In the genomic region with DNA sequence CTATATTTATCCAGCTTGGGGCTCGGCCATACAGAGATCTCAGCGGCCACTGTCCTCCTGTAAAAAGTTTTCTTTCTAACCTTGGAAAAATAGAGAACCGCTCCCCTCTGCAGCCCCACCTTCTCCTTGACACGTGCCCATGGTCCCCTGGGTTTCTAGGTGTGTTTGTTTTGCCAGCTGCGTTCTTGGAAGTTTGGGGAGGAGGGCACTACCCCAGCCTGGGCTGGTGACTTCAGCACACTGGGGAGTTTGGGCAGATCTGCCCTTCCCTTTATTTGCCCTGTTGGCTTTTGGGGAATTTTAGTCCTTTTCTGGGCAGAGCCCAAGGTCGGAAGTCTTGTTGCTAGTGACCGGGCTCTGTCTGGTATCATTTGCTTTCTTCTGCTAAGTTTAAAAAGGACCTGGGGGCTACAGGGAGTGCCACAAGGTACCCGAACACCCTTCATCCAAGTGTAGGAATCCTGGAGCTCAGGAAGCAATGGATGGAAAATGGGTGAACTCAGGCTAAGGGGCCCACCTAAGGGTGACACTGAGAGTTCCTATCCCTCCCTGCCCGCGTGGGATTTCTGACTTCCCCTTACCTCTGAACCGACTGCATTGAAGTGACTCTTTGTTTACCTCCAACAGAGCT, we compare ENCODE assay signal across 15 cellular contexts. TPM values are rescaled to one million over a fixed set of nuclear protein-coding genes. Genes with fewer than 3 reads are reported as not detected.
DNase-seq lines count a peak whose midpoint lies in the region; ATAC-seq and TF ChIP-seq lines count a peak whose summit lies in the region.
"Had no signal": no experiment of that assay in that cellular context is flagged by ENCODE, and none has a peak within 500 bp of the region (broad histone marks: within the 10 kb centered on the region; RNA-seq: fewer than 3 reads in every experiment).

No MANE protein-coding gene starts in this region.

- H3K9me2 ChIP-seq in PC-9 (ENCODE audit: insufficient read depth), result no peaks in the 10 kb centered on the region

- H3K9me3 ChIP-seq in PC-9 (ENCODE audit: insufficient read depth, low read depth), result no peaks in the 10 kb centered on the region
- H3K9me3 ChIP-seq in skeletal muscle tissue (ENCODE audit: control insufficient read depth in 3 of 3, low read length in 3 of 3), result no peaks in the 10 kb centered on the region
- H3K9me3 ChIP-seq: transverse colon had no signal

- BruUV-seq in PC-9 (replicated peaks; lab: Mats Ljungman, UMichigan), result no TSS peak

- no peaks in the 10 kb centered on the region for H4K20me1 ChIP-seq in PC-9 (ENCODE audit: insufficient read depth)

- H3K27ac ChIP-seq in PC-9 (no peak overlapping the region), foreskin keratinocyte (no peak overlapping the region), skeletal muscle tissue (ENCODE audit: low read depth, low read length) (peak overlapping the region; percentile 33)
- H3K27ac ChIP-seq: 22Rv1 had no signal

- DNase-seq in DMS 273 (lab: John Stamatoyannopoulos, UW; ENCODE audit: unreplicated experiment) (peak; percentile 31), DMS 273 treated with DMSO at 0.1 percent for 48 hours (lab: John Stamatoyannopoulos, UW) (no peak), PC-9 (peak in 1 of 2 experiments; percentile 43), foreskin keratinocyte (no peak), cerebellum (ENCODE audit: low spot score) (no peak), DMS53 (lab: John Stamatoyannopoulos, UW) (no peak)
- DNase-seq: C1 segment of cervical spinal cord, NCI-H2081 treated with DMSO at 0.1 percent for 48 hours, RPMI8226, T-helper 1 cell, transverse colon had no signal

- H3K27me3 ChIP-seq in PC-9 (ENCODE audit: insufficient read depth, low read depth), result peaks cover 11% of the 10 kb centered on the region; the same call in 1 of the 2 replicates
- peaks cover 82% of the 10 kb centered on the region for H3K27me3 ChIP-seq in foreskin keratinocyte
- H3K27me3 ChIP-seq in skeletal muscle tissue (ENCODE audit: control insufficient read depth in 3 of 3, insufficient read depth in 3 of 3, low read length in 3 of 3), result peaks cover 9 to 11% (median 9%) of the 10 kb centered on the region in 3 donors

- CTCF ChIA-PET in PC-9 (lab: Charles Lee), result interaction anchor here (0.6 kb wide), 2 partner anchors 91 to 1158 kb away, joined by 4 read pairs; no protein-coding TSS in a partner anchor

- peak; percentile 8 for ATAC-seq in foreskin keratinocyte
- ATAC-seq in GM21717 (IDR thresholded peaks at IDR 0.05; ENCODE audit: unreplicated experiment), result no peak

- H3K36me3 ChIP-seq in PC-9 (ENCODE audit: low read depth) (no peaks in the 10 kb centered on the region), skeletal muscle tissue (ENCODE audit: control insufficient read depth in 3 of 3, insufficient read depth in 3 of 3, low read length in 3 of 3) (no peaks in the 10 kb centered on the region)
- H3K36me3 ChIP-seq: transverse colon had no signal

- intact Hi-C loops in PC-9 (cut with micrococcal nuclease; ENCODE audit: unreplicated experiment), result loop anchor here (1.0 to 5.0 kb wide), 3 partner anchors 83 to 122 kb away; no protein-coding TSS in a partner anchor

- peak overlapping the region in 1 of 3 donors; percentile 69 for H3K9ac ChIP-seq in skeletal muscle tissue (ENCODE audit: low read depth in 1 of 3, low read length in 3 of 3)

- no peak overlapping the region for H3K4me3 ChIP-seq in PC-9
- H3K4me3 ChIP-seq in skeletal muscle tissue (ENCODE audit: low read length in 3 of 3), result peak overlapping the region in 1 of 3 donors; percentile 41
- H3K4me3 ChIP-seq: transverse colon had no signal

- H2AFZ ChIP-seq in PC-9, result no peak overlapping the region

- no peak for TF ChIP-seq CTCF in PC-9 (conservative IDR thresholded peaks at IDR 0.05)
- no peak for TF ChIP-seq CTCF in foreskin keratinocyte (conservative IDR thresholded peaks at IDR 0.05)

- POLR2A ChIA-PET in PC-9 (lab: Charles Lee; ENCODE audit: unreplicated experiment), result no interaction called here

- peaks cover 10% of the 10 kb centered on the region; the same call in 1 of the 2 replicates for H3F3A ChIP-seq in PC-9 (ENCODE audit: insufficient read depth, low read depth)

- H3K4me1 ChIP-seq in PC-9 (replicated peaks; ENCODE audit: insufficient read depth), result peaks cover 26% of the 10 kb centered on the region
- peaks cover 5% of the 10 kb centered on the region for H3K4me1 ChIP-seq in foreskin keratinocyte
- H3K4me1 ChIP-seq in skeletal muscle tissue (ENCODE audit: control insufficient read depth in 3 of 3, insufficient read depth in 3 of 3, low read length in 3 of 3), result peaks cover 22 to 35% (median 30%) of the 10 kb centered on the region in 3 donors

- no peaks in the 10 kb centered on the region for H3K79me2 ChIP-seq in PC-9 (ENCODE audit: low read depth)

- peak overlapping the region; percentile 69 for H3K4me2 ChIP-seq in PC-9

RNA-seq across cellular contexts. Expression of a gene that starts 1.7 kb away (rescaled TPM):
- total RNA-seq in PC-9 (2021) (1.9 and 2.7 TPM in 2 replicates), foreskin keratinocyte (0.10 TPM in 1 of 2 replicates, not detected in the other), skeletal muscle tissue (5.7 TPM), cerebellum (1.2 TPM)
- polyA plus RNA-seq in foreskin keratinocyte, result 0.09 TPM in 1 of 2 replicates, not detected in the other
- polyA plus RNA-seq: IgD-negative memory B cell had no signal
